ENCODE assay signal across 1 cellular context in the genomic region with DNA sequence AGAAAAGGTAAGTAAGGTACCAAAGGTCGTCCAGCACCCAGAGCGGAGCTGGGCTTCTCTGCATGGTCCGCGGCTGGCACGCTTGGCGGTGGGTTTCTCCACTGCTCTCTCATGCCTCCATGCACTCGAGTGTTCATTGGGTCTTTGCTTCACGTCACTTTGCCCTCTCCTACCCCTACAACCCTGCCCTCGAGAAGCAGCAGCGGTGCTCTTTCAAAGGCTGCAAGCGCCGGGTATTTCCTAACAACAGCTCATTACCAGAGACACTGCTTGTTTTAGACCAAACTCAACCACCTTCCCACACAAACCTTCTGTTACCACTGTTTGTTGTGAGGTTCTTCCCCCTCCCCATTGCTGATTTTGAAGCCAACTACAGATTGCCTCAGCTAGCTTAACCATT.
TF ChIP-seq lines count a peak whose summit lies in the region.

No MANE protein-coding gene starts in this region.

TF ChIP-seq in GM12878, 131 proteins besides CTCF, POLR2A, EP300 and RAD21 (continued from another document):
- TF ChIP-seq YY1 (IDR thresholded peaks at IDR 0.05; ENCODE audit: low read depth, low read length) (peak; percentile 54; the same call in 1 of the 2 replicates), POLR2AphosphoS2 (IDR thresholded peaks at IDR 0.05; ENCODE audit: low read depth, low read length) (0 out of 2 replicates have a peak, but pooled peaks have one; percentile 22), SP1 (IDR thresholded peaks at IDR 0.05; ENCODE audit: low read depth, low read length) (no peak), HDAC6 (IDR thresholded peaks at IDR 0.05; ENCODE audit: unreplicated experiment) (no peak), EED (IDR thresholded peaks at IDR 0.05; ENCODE audit: low read depth) (0 out of 2 replicates have a peak, but pooled peaks have one; percentile 55), YBX1 (IDR thresholded peaks at IDR 0.05) (no peak), EGR1 (IDR thresholded peaks at IDR 0.05; ENCODE audit: borderline replicate concordance in 1 of 2, low read depth in 2 of 2, low read length in 2 of 2) (no peak), NFIC (IDR thresholded peaks at IDR 0.05; ENCODE audit: low read depth, low read length) (0 out of 2 replicates have a peak, but pooled peaks have one; percentile 60), ETV6 (conservative IDR thresholded peaks at IDR 0.05 in 1 of 2, IDR thresholded peaks at IDR 0.05 in 1 of 2; ENCODE audit: borderline replicate concordance in 1 of 2, low read depth in 1 of 2) (peak in 1 of 2 experiments; percentile 62; a peak in 1 of 4 replicates), FOXM1 (IDR thresholded peaks at IDR 0.05; ENCODE audit: low read depth, low read length) (peak; percentile 41; the same call in 1 of the 2 replicates), IKZF1 (conservative IDR thresholded peaks at IDR 0.05) (0 out of 2 replicates have a peak, but pooled peaks have one; percentile 5), RELA (IDR thresholded peaks at IDR 0.05; ENCODE audit: borderline replicate concordance, partially characterized antibody) (peak; percentile 20), JUND (IDR thresholded peaks at IDR 0.05; ENCODE audit: low read depth, low read length) (no peak), MTA3 (IDR thresholded peaks at IDR 0.05; ENCODE audit: borderline replicate concordance, low read length) (peak; percentile 46; the same call in 1 of the 2 replicates), CHD4 (IDR thresholded peaks at IDR 0.05) (no peak), CREM (IDR thresholded peaks at IDR 0.05; ENCODE audit: low read depth) (peak; percentile 42; the same call in 1 of the 2 replicates), FOS (IDR thresholded peaks at IDR 0.05; ENCODE audit: borderline replicate concordance, extremely low read depth, insufficient read length) (no peak), BCL11A (IDR thresholded peaks at IDR 0.05; ENCODE audit: low read depth, low read length) (peak; percentile 71; the same call in 1 of the 2 replicates)
- TF ChIP-seq, protein P1, sequence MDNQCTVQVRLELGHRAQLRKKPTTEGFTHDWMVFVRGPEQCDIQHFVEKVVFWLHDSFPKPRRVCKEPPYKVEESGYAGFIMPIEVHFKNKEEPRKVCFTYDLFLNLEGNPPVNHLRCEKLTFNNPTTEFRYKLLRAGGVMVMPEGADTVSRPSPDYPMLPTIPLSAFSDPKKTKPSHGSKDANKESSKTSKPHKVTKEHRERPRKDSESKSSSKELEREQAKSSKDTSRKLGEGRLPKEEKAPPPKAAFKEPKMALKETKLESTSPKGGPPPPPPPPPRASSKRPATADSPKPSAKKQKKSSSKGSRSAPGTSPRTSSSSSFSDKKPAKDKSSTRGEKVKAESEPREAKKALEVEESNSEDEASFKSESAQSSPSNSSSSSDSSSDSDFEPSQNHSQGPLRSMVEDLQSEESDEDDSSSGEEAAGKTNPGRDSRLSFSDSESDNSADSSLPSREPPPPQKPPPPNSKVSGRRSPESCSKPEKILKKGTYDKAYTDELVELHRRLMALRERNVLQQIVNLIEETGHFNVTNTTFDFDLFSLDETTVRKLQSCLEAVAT (IDR thresholded peaks at IDR 0.05): peak; percentile 70
- TF ChIP-seq, protein P2, sequence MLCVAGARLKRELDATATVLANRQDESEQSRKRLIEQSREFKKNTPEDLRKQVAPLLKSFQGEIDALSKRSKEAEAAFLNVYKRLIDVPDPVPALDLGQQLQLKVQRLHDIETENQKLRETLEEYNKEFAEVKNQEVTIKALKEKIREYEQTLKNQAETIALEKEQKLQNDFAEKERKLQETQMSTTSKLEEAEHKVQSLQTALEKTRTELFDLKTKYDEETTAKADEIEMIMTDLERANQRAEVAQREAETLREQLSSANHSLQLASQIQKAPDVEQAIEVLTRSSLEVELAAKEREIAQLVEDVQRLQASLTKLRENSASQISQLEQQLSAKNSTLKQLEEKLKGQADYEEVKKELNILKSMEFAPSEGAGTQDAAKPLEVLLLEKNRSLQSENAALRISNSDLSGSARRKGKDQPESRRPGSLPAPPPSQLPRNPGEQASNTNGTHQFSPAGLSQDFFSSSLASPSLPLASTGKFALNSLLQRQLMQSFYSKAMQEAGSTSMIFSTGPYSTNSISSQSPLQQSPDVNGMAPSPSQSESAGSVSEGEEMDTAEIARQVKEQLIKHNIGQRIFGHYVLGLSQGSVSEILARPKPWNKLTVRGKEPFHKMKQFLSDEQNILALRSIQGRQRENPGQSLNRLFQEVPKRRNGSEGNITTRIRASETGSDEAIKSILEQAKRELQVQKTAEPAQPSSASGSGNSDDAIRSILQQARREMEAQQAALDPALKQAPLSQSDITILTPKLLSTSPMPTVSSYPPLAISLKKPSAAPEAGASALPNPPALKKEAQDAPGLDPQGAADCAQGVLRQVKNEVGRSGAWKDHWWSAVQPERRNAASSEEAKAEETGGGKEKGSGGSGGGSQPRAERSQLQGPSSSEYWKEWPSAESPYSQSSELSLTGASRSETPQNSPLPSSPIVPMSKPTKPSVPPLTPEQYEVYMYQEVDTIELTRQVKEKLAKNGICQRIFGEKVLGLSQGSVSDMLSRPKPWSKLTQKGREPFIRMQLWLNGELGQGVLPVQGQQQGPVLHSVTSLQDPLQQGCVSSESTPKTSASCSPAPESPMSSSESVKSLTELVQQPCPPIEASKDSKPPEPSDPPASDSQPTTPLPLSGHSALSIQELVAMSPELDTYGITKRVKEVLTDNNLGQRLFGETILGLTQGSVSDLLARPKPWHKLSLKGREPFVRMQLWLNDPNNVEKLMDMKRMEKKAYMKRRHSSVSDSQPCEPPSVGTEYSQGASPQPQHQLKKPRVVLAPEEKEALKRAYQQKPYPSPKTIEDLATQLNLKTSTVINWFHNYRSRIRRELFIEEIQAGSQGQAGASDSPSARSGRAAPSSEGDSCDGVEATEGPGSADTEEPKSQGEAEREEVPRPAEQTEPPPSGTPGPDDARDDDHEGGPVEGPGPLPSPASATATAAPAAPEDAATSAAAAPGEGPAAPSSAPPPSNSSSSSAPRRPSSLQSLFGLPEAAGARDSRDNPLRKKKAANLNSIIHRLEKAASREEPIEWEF (IDR thresholded peaks at IDR 0.05; ENCODE audit: insufficient replicate concordance, low read depth, low read length): no peak
- TF ChIP-seq, protein P3, sequence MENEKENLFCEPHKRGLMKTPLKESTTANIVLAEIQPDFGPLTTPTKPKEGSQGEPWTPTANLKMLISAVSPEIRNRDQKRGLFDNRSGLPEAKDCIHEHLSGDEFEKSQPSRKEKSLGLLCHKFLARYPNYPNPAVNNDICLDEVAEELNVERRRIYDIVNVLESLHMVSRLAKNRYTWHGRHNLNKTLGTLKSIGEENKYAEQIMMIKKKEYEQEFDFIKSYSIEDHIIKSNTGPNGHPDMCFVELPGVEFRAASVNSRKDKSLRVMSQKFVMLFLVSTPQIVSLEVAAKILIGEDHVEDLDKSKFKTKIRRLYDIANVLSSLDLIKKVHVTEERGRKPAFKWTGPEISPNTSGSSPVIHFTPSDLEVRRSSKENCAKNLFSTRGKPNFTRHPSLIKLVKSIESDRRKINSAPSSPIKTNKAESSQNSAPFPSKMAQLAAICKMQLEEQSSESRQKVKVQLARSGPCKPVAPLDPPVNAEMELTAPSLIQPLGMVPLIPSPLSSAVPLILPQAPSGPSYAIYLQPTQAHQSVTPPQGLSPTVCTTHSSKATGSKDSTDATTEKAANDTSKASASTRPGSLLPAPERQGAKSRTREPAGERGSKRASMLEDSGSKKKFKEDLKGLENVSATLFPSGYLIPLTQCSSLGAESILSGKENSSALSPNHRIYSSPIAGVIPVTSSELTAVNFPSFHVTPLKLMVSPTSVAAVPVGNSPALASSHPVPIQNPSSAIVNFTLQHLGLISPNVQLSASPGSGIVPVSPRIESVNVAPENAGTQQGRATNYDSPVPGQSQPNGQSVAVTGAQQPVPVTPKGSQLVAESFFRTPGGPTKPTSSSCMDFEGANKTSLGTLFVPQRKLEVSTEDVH (IDR thresholded peaks at IDR 0.05; ENCODE audit: low read depth, partially characterized antibody): no peak
- TF ChIP-seq, protein P4, sequence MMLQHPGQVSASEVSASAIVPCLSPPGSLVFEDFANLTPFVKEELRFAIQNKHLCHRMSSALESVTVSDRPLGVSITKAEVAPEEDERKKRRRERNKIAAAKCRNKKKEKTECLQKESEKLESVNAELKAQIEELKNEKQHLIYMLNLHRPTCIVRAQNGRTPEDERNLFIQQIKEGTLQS (IDR thresholded peaks at IDR 0.05; ENCODE audit: borderline replicate concordance, extremely low read depth, low read depth, low read length): no peak
- TF ChIP-seq, protein P5, sequence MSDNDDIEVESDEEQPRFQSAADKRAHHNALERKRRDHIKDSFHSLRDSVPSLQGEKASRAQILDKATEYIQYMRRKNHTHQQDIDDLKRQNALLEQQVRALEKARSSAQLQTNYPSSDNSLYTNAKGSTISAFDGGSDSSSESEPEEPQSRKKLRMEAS (IDR thresholded peaks at IDR 0.05; ENCODE audit: low read depth, low read length): peak; percentile 59
- TF ChIP-seq, protein P6, sequence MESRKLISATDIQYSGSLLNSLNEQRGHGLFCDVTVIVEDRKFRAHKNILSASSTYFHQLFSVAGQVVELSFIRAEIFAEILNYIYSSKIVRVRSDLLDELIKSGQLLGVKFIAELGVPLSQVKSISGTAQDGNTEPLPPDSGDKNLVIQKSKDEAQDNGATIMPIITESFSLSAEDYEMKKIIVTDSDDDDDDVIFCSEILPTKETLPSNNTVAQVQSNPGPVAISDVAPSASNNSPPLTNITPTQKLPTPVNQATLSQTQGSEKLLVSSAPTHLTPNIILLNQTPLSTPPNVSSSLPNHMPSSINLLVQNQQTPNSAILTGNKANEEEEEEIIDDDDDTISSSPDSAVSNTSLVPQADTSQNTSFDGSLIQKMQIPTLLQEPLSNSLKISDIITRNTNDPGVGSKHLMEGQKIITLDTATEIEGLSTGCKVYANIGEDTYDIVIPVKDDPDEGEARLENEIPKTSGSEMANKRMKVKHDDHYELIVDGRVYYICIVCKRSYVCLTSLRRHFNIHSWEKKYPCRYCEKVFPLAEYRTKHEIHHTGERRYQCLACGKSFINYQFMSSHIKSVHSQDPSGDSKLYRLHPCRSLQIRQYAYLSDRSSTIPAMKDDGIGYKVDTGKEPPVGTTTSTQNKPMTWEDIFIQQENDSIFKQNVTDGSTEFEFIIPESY (IDR thresholded peaks at IDR 0.05): peak; percentile 95
- TF ChIP-seq, protein P7, sequence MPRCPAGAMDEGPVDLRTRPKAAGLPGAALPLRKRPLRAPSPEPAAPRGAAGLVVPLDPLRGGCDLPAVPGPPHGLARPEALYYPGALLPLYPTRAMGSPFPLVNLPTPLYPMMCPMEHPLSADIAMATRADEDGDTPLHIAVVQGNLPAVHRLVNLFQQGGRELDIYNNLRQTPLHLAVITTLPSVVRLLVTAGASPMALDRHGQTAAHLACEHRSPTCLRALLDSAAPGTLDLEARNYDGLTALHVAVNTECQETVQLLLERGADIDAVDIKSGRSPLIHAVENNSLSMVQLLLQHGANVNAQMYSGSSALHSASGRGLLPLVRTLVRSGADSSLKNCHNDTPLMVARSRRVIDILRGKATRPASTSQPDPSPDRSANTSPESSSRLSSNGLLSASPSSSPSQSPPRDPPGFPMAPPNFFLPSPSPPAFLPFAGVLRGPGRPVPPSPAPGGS (IDR thresholded peaks at IDR 0.05; ENCODE audit: borderline replicate concordance, insufficient read depth, low read depth, low read length, poor library complexity, severe bottlenecking): no peak
- TF ChIP-seq, protein P8, sequence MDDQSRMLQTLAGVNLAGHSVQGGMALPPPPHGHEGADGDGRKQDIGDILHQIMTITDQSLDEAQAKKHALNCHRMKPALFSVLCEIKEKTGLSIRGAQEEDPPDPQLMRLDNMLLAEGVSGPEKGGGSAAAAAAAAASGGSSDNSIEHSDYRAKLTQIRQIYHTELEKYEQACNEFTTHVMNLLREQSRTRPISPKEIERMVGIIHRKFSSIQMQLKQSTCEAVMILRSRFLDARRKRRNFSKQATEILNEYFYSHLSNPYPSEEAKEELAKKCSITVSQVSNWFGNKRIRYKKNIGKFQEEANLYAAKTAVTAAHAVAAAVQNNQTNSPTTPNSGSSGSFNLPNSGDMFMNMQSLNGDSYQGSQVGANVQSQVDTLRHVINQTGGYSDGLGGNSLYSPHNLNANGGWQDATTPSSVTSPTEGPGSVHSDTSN (IDR thresholded peaks at IDR 0.05; ENCODE audit: insufficient replicate concordance, low read depth, low read length): no peak
